In genomic region chr15:25742421-25743159, GRCh38 we compare ENCODE assay signal across 12 cellular contexts.
"Had no signal": no experiment of that assay in that cellular context is flagged by ENCODE, and none has a peak within 500 bp of the region (broad histone marks: within the 10 kb centered on the region; RNA-seq: fewer than 3 reads in every experiment).

No MANE protein-coding gene starts in this region.

- H3K27me3 Mint-ChIP-seq: activated naive CD8-positive, alpha-beta T cell treated with anti-CD3 and anti-CD28 coated beads, Interleukin-2, amount 50 U/mL, for 24 hours; central memory CD8-positive, alpha-beta T cell; T-helper 17 cell had no signal

- H3K27me3 ChIP-seq: heart left ventricle, tibial nerve had no signal

- H3K4me3 Mint-ChIP-seq: activated naive CD8-positive, alpha-beta T cell treated with anti-CD3 and anti-CD28 coated beads, Interleukin-2, amount 50 U/mL, for 24 hours; central memory CD8-positive, alpha-beta T cell; natural killer cell; T-helper 17 cell had no signal

- H3K4me1 ChIP-seq: pancreas had no signal

- H3K27ac ChIP-seq: heart left ventricle, pancreas, tibial nerve had no signal

- H3K27ac Mint-ChIP-seq: activated naive CD8-positive, alpha-beta T cell treated with anti-CD3 and anti-CD28 coated beads, Interleukin-2, amount 50 U/mL, for 24 hours; T-helper 17 cell had no signal

- H3K36me3 Mint-ChIP-seq: natural killer cell had no signal

- H3K9me3 Mint-ChIP-seq: activated naive CD8-positive, alpha-beta T cell treated with anti-CD3 and anti-CD28 coated beads, Interleukin-2, amount 50 U/mL, for 24 hours; central memory CD8-positive, alpha-beta T cell; natural killer cell had no signal

- ATAC-seq: activated naive CD8-positive, alpha-beta T cell treated with anti-CD3 and anti-CD28 coated beads, Interleukin-2, amount 50 U/mL, for 24 hours; natural killer cell; pancreas; T-helper 17 cell had no signal

- H3K9me3 ChIP-seq: heart left ventricle, pancreas had no signal

- H3K36me3 ChIP-seq: heart left ventricle, pancreas, tibial nerve had no signal

- H3K4me3 ChIP-seq: heart left ventricle, pancreas, tibial nerve had no signal

- FAIRE-seq: pancreas, TTC549 had no signal

- DNase-seq: activated CD4-positive, alpha-beta T cell treated with anti-CD3 and anti-CD28 coated beads, Interleukin-2, amount 50 U/mL, for 48 hours; activated CD4-positive, CD25-positive, alpha-beta regulatory T cell; activated naive CD8-positive, alpha-beta T cell treated with anti-CD3 and anti-CD28 coated beads, Interleukin-2, amount 50 U/mL, for 24 hours; foreskin melanocyte; heart left ventricle; natural killer cell; pancreas; SIG-M5; T-helper 17 cell had no signal
